Comparison of ENCODE assay signal across 18 cellular contexts in genomic region chr5:119706049-119706448, GRCh38.
"Had no signal": no experiment of that assay in that cellular context is flagged by ENCODE, and none has a peak within 500 bp of the region (broad histone marks: within the 10 kb centered on the region; RNA-seq: fewer than 3 reads in every experiment).

No MANE protein-coding gene starts in this region.

- H3K9ac ChIP-seq: SK-N-SH had no signal

- H3K27ac ChIP-seq: RWPE1 had no signal

- H3K9me2 ChIP-seq: SK-N-SH had no signal

- H3K9me3 ChIP-seq: SK-N-SH had no signal

- H3K4me2 ChIP-seq: SK-N-SH had no signal

- DNase-seq: KBM-7, MV-4-11, NCI-H1048, NCI-H1105, NCI-H1417, NCI-H1436 treated with DMSO at 0.1 percent for 48 hours, NCI-H1694, NCI-H187 treated with DMSO at 0.1 percent for 48 hours, NCI-H2029 treated with DMSO at 0.1 percent for 48 hours, NCI-H2227 treated with DMSO at 0.1 percent for 48 hours, NCI-H524 treated with DMSO at 0.1 percent for 48 hours, NCI-H69, NCI-H774, PC-3, SHP77, SK-N-SH had no signal

- ATAC-seq: Panc1, PC-3 had no signal
